Comparison of ENCODE assay signal across 8 cellular contexts in genomic region chr17:5705081-5705875, GRCh38.
A peak's percentile ranks its signal among the peaks of the same experiment; 100 is the strongest.
DNase-seq lines count a peak whose midpoint lies in the region; ATAC-seq, FAIRE-seq and TF ChIP-seq lines count a peak whose summit lies in the region.
"Had no signal": no experiment of that assay in that cellular context is flagged by ENCODE, and none has a peak within 500 bp of the region (broad histone marks: within the 10 kb centered on the region; RNA-seq: fewer than 3 reads in every experiment).

No MANE protein-coding gene starts in this region.

- H3K9ac ChIP-seq in keratinocyte (ENCODE audit: control insufficient read depth, extremely low read depth, insufficient read depth, low read length), result no peak overlapping the region

- H3K4me3 Mint-ChIP-seq in CD14-positive monocyte, result no peak overlapping the region
- H3K4me3 Mint-ChIP-seq in WTC11, result no peak overlapping the region

- H3K9me3 Mint-ChIP-seq in CD14-positive monocyte (peaks cover 0 to 20% (median 11%) of the 10 kb centered on the region in 7 donors), WTC11 (peaks cover 23% of the 10 kb centered on the region)

- CTCF ChIA-PET in WTC11 (lab: Charles Lee), result interaction anchor here (1.2 to 4.0 kb wide), 18 partner anchors 8 to 707 kb away, joined by 3 to 51 read pairs (median 5); no protein-coding TSS in a partner anchor

- no peak for TF ChIP-seq POLR2A in upper lobe of left lung (IDR thresholded peaks at IDR 0.05)

- H4K20me1 ChIP-seq in keratinocyte (ENCODE audit: control insufficient read depth, extremely low read depth, insufficient read depth, low read length), result no peaks in the 10 kb centered on the region

- no peaks in the 10 kb centered on the region for H3K9me1 ChIP-seq in keratinocyte (ENCODE audit: control insufficient read depth, extremely low read depth, insufficient read depth, low read length)

- ATAC-seq in WTC11 (peak; percentile 72), upper lobe of left lung (ENCODE audit: low FRiP score in 2 of 2) (no peak)

- H3K4me1 ChIP-seq in keratinocyte (ENCODE audit: control insufficient read depth, extremely low read depth, insufficient read depth, low read length), result no peaks in the 10 kb centered on the region
- no peaks in the 10 kb centered on the region for H3K4me1 ChIP-seq in upper lobe of left lung

- H3K9me3 ChIP-seq in keratinocyte (ENCODE audit: control insufficient read depth, low read depth, low read length) (no peaks in the 10 kb centered on the region), upper lobe of left lung (peaks cover 0 to 10% (median 5%) of the 10 kb centered on the region in 4 donors)

- intact Hi-C loops in CD14-positive monocyte (cut with micrococcal nuclease), result loop anchor here (10.0 kb wide), 2 partner anchors 720 to 730 kb away; partner anchors contain the start of gene AIPL1 (in 1 of the 2)

- H2AFZ ChIP-seq in keratinocyte (ENCODE audit: control insufficient read depth, low read length), result no peak overlapping the region

- H3K36me3 ChIP-seq in keratinocyte (ENCODE audit: control insufficient read depth in 2 of 2, extremely low read depth in 1 of 2, insufficient read depth in 2 of 2, low read length in 2 of 2), result no peaks in the 10 kb centered on the region
- H3K36me3 ChIP-seq in upper lobe of left lung, result no peaks in the 10 kb centered on the region

- H3K36me3 Mint-ChIP-seq in CD14-positive monocyte (no peaks in the 10 kb centered on the region), WTC11 (peaks cover 10% of the 10 kb centered on the region)

- 45 to 58% methylated on average over 11 to 12 of the region's 12 CpGs for WGBS in upper lobe of left lung, 2 donors

- H3K4me1 Mint-ChIP-seq in CD14-positive monocyte (no peaks in the 10 kb centered on the region), WTC11 (peaks cover 40% of the 10 kb centered on the region)

- no peak for FAIRE-seq in keratinocyte (lab: Jason Lieb, UNC)
- FAIRE-seq in RCC 7860 (lab: Jason Lieb, UNC), result no peak
- FAIRE-seq: endometrium had no signal

- H3K27ac Mint-ChIP-seq in CD14-positive monocyte (no peak overlapping the region), WTC11 (no peak overlapping the region)

- H3K27ac ChIP-seq in keratinocyte (ENCODE audit: control insufficient read depth, insufficient read depth, low read length), result no peak overlapping the region
- no peak overlapping the region for H3K27ac ChIP-seq in upper lobe of left lung

- POLR2A ChIA-PET in WTC11 (lab: Charles Lee), result no interaction called here

- H3K27me3 Mint-ChIP-seq in CD14-positive monocyte (ENCODE audit: low read depth in 3 of 3) (peaks cover 13 to 17% (median 17%) of the 10 kb centered on the region in 3 donors), WTC11 (ENCODE audit: low read depth) (no peaks in the 10 kb centered on the region)

- dilution Hi-C loops in keratinocyte (cut with MboI; ENCODE audit: extremely low pct_ligation_motif_present, low sequenced_read_pairs), result no loop called here

- TF ChIP-seq CTCF in CD14-positive monocyte (IDR thresholded peaks at IDR 0.05) (peak; percentile 29), GM12875 (IDR thresholded peaks at IDR 0.05; ENCODE audit: borderline replicate concordance, insufficient read depth, low read depth, low read length) (peak; percentile 63), WTC11 (IDR thresholded peaks at IDR 0.05) (peak; percentile 74), keratinocyte (optimal IDR thresholded peaks at IDR 0.05 in 1 of 3, IDR thresholded peaks at IDR 0.05 in 1 of 3, conservative IDR thresholded peaks at IDR 0.05 in 1 of 3; ENCODE audit: extremely low read depth in 1 of 3, insufficient read depth in 2 of 3, low read length in 3 of 3) (peak; percentile 11 to 42 (median 31)), upper lobe of left lung (IDR thresholded peaks at IDR 0.05) (no peak)

- no peak for DNase-seq in CD14-positive monocyte (ENCODE audit: low spot score)
- DNase-seq in WTC11 (ENCODE audit: low spot score), result peak; percentile 74
- DNase-seq in keratinocyte (ENCODE audit: low read depth, low spot score), result no peak
- DNase-seq in upper lobe of left lung, result no peak
- DNase-seq in LoVo (ENCODE audit: low spot score), result no peak
- DNase-seq in RCC 7860 (ENCODE audit: low spot score), result no peak

- no peak for TF ChIP-seq EP300 in upper lobe of left lung (IDR thresholded peaks at IDR 0.05)

- H3K27me3 ChIP-seq in keratinocyte (ENCODE audit: control insufficient read depth, extremely low read depth, insufficient read depth, low read length) (peaks cover 11% of the 10 kb centered on the region), upper lobe of left lung (no peaks in the 10 kb centered on the region)

- H3K4me2 ChIP-seq in keratinocyte (ENCODE audit: control insufficient read depth, extremely low read depth, insufficient read depth, low read depth, low read length), result no peak overlapping the region

- no peak overlapping the region for H3K4me3 ChIP-seq in GM12875 (ENCODE audit: low read depth, low read length)
- no peak overlapping the region for H3K4me3 ChIP-seq in keratinocyte (ENCODE audit: control insufficient read depth in 2 of 3, extremely low read depth in 1 of 3, insufficient read depth in 2 of 3, low read depth in 1 of 3, low read length in 3 of 3)
- H3K4me3 ChIP-seq in upper lobe of left lung, result no peak overlapping the region

- no peaks in the 10 kb centered on the region for H3K79me2 ChIP-seq in keratinocyte (ENCODE audit: control insufficient read depth, insufficient read depth, low read length)

TF ChIP-seq in WTC11, 78 proteins besides CTCF, POLR2A, EP300 and RAD21:
- TF ChIP-seq CREM (CRISPR knock-in tag; IDR thresholded peaks at IDR 0.05) (0 out of 2 replicates have a peak, but pooled peaks have one; percentile 28), ERG (CRISPR knock-in tag; IDR thresholded peaks at IDR 0.05) (no peak)
TF ChIP-seq in WTC11: peak in this region for 1.

Comparison
In these comparisons a context has a peak if more than half of its experiments do, and no peak if none do; other contexts are left out.
1. CTCF ChIP-seq: peak in CD14-positive monocyte (single experiment), GM12875 (single experiment), WTC11 (single experiment) and keratinocyte (3 of 3); none in upper lobe of left lung (0 of 6).